In genomic region chr10:65430979-65431378, GRCh38 we compare ENCODE assay signal across 24 cellular contexts.
DNase-seq lines count a peak whose midpoint lies in the region; ATAC-seq and TF ChIP-seq lines count a peak whose summit lies in the region.
"Had no signal": no experiment of that assay in that cellular context is flagged by ENCODE, and none has a peak within 500 bp of the region (broad histone marks: within the 10 kb centered on the region; RNA-seq: fewer than 3 reads in every experiment).

No MANE protein-coding gene starts in this region.

- H2AFZ ChIP-seq in OCI-LY3 (ENCODE audit: low read depth, low read length) (peak overlapping the region; percentile 74; the same call in 1 of the 2 replicates), trophoblast cell (ENCODE audit: insufficient read depth, low read length, poor library complexity) (no peak overlapping the region)
- H2AFZ ChIP-seq: GM23338 had no signal

- H3K14ac ChIP-seq in trophoblast cell (ENCODE audit: low read length): no peak overlapping the region

- H3K27me3 ChIP-seq in OCI-LY3 (ENCODE audit: low read depth, low read length) (no peaks in the 10 kb centered on the region), trophoblast cell (ENCODE audit: insufficient read depth, low read length) (no peaks in the 10 kb centered on the region)
- H3K27me3 ChIP-seq: upper lobe of right lung had no signal

- H2BK5ac ChIP-seq in trophoblast cell (ENCODE audit: low read depth, low read length, poor library complexity): no peak overlapping the region

- H3K79me1 ChIP-seq in trophoblast cell (ENCODE audit: low read length): no peaks in the 10 kb centered on the region

- H3K4me3 Mint-ChIP-seq in activated CD4-positive, alpha-beta memory T cell treated with anti-CD3 and anti-CD28 coated beads for 36 hours: no peak overlapping the region
- no peak overlapping the region for H3K4me3 Mint-ChIP-seq in activated CD4-positive, alpha-beta memory T cell treated with anti-CD3 and anti-CD28 coated beads, Interleukin-2, amount 10 ng/mL, durations not matched to agents 7 days and 5 days
- H3K4me3 Mint-ChIP-seq: activated B cell treated with CpG ODN at 0.5 μM for 24 hours; activated CD8-positive, alpha-beta T cell treated with anti-CD3 and anti-CD28 coated beads for 36 hours; activated naive CD4-positive, alpha-beta T cell treated with anti-CD3 and anti-CD28 coated beads for 36 hours; GM23338; neural crest cell had no signal

- no peak overlapping the region for H3K18ac ChIP-seq in trophoblast cell (ENCODE audit: low read length)

- H3K27ac ChIP-seq in OCI-LY3 (ENCODE audit: low read length): peak overlapping the region; percentile 51
- H3K27ac ChIP-seq in trophoblast cell (ENCODE audit: low read depth, low read length): no peak overlapping the region
- H3K27ac ChIP-seq: SK-N-MC, upper lobe of right lung had no signal

- H3K79me2 ChIP-seq in OCI-LY3 (ENCODE audit: low read length): no peaks in the 10 kb centered on the region
- no peaks in the 10 kb centered on the region for H3K79me2 ChIP-seq in trophoblast cell (ENCODE audit: control insufficient read depth, insufficient read depth, low read length, poor library complexity)

- H2BK12ac ChIP-seq in trophoblast cell (ENCODE audit: low read length): no peak overlapping the region

- H3K23ac ChIP-seq in trophoblast cell (ENCODE audit: low read length): no peak overlapping the region

- no peak overlapping the region for H4K12ac ChIP-seq in trophoblast cell (ENCODE audit: low read depth, low read length)

- H3K9me3 ChIP-seq in OCI-LY3 (ENCODE audit: insufficient read depth, low read length) (no peaks in the 10 kb centered on the region), trophoblast cell (ENCODE audit: insufficient read depth, low read depth, low read length) (no peaks in the 10 kb centered on the region)
- H3K9me3 ChIP-seq: upper lobe of right lung had no signal

- peak; percentile 67 for ATAC-seq in GM21390 (IDR thresholded peaks at IDR 0.05; ENCODE audit: unreplicated experiment)
- ATAC-seq in HG03175 (IDR thresholded peaks at IDR 0.05; ENCODE audit: unreplicated experiment): peak; percentile 71
- ATAC-seq: activated CD8-positive, alpha-beta T cell treated with anti-CD3 and anti-CD28 coated beads for 36 hours; GM23338; HepG2; upper lobe of right lung had no signal

- CTCF ChIA-PET in activated CD4-positive, alpha-beta memory T cell treated with anti-CD3 and anti-CD28 coated beads for 36 hours (lab: Charles Lee): no interaction called here
- CTCF ChIA-PET in activated CD4-positive, alpha-beta memory T cell treated with anti-CD3 and anti-CD28 coated beads, Interleukin-2, amount 10 ng/mL, durations not matched to agents 7 days and 5 days (lab: Charles Lee): no interaction called here

- no peaks in the 10 kb centered on the region for H3K36me3 Mint-ChIP-seq in activated CD4-positive, alpha-beta memory T cell treated with anti-CD3 and anti-CD28 coated beads for 36 hours
- no peaks in the 10 kb centered on the region for H3K36me3 Mint-ChIP-seq in activated CD4-positive, alpha-beta memory T cell treated with anti-CD3 and anti-CD28 coated beads, Interleukin-2, amount 10 ng/mL, durations not matched to agents 7 days and 5 days (ENCODE audit: low read depth)

- H3K4me3 ChIP-seq in GM12865 (ENCODE audit: low read depth, low read length): no peak overlapping the region
- peak overlapping the region; percentile 23; the same call in 1 of the 2 replicates for H3K4me3 ChIP-seq in OCI-LY3 (ENCODE audit: low read length)
- no peak overlapping the region for H3K4me3 ChIP-seq in trophoblast cell (ENCODE audit: low read depth, low read length)
- H3K4me3 ChIP-seq: GM23338, lung, SK-N-MC, upper lobe of right lung had no signal

- H3K9ac ChIP-seq in OCI-LY3 (ENCODE audit: low read length) (peak overlapping the region; percentile 2; the same call in 1 of the 2 replicates), trophoblast cell (ENCODE audit: low read length) (no peak overlapping the region)

- POLR2A ChIA-PET in activated CD4-positive, alpha-beta memory T cell treated with anti-CD3 and anti-CD28 coated beads for 36 hours (lab: Charles Lee): no interaction called here
- POLR2A ChIA-PET in activated CD4-positive, alpha-beta memory T cell treated with anti-CD3 and anti-CD28 coated beads, Interleukin-2, amount 10 ng/mL, durations not matched to agents 7 days and 5 days (lab: Charles Lee): no interaction called here

- no peak overlapping the region for H3K4ac ChIP-seq in trophoblast cell (ENCODE audit: low read depth, low read length)

- no peak overlapping the region for H2BK120ac ChIP-seq in trophoblast cell (ENCODE audit: insufficient read depth, low read length, poor library complexity)

- H4K8ac ChIP-seq in trophoblast cell (ENCODE audit: low read depth, low read length): no peak overlapping the region

- no CpG with 5 or more reads among the region's 2 CpGs for WGBS in trophoblast cell (ENCODE audit: extremely low coverage, insufficient coverage, insufficient read length)

- no peak overlapping the region for H4K91ac ChIP-seq in trophoblast cell (ENCODE audit: low read depth, low read length)

- H3K36me3 ChIP-seq in OCI-LY3 (replicated peaks; ENCODE audit: low read depth, low read length) (no peaks in the 10 kb centered on the region), trophoblast cell (ENCODE audit: control insufficient read depth in 1 of 2, insufficient read depth in 2 of 2, low read length in 2 of 2) (no peaks in the 10 kb centered on the region)
- H3K36me3 ChIP-seq: upper lobe of right lung had no signal

- H3K4me2 ChIP-seq in OCI-LY3 (ENCODE audit: low read length): peak overlapping the region; percentile 53
- no peak overlapping the region for H3K4me2 ChIP-seq in trophoblast cell (ENCODE audit: low read length)
- H3K4me2 ChIP-seq: GM23338 had no signal

- H3K27ac Mint-ChIP-seq in activated CD4-positive, alpha-beta memory T cell treated with anti-CD3 and anti-CD28 coated beads for 36 hours: no peak overlapping the region
- no peak overlapping the region for H3K27ac Mint-ChIP-seq in activated CD4-positive, alpha-beta memory T cell treated with anti-CD3 and anti-CD28 coated beads, Interleukin-2, amount 10 ng/mL, durations not matched to agents 7 days and 5 days
- H3K27ac Mint-ChIP-seq: activated B cell treated with CpG ODN at 0.5 μM for 24 hours; activated CD8-positive, alpha-beta T cell treated with anti-CD3 and anti-CD28 coated beads for 36 hours; activated naive CD4-positive, alpha-beta T cell treated with anti-CD3 and anti-CD28 coated beads for 36 hours; GM23338 had no signal

- H4K20me1 ChIP-seq in OCI-LY3 (ENCODE audit: insufficient read depth, low read length): no peaks in the 10 kb centered on the region

- intact Hi-C loops in activated CD4-positive, alpha-beta memory T cell treated with anti-CD3 and anti-CD28 coated beads for 36 hours (cut with micrococcal nuclease): no loop called here

- DNase-seq in GM12865 (ENCODE audit: low read depth) (peak; percentile 5), SK-N-DZ (ENCODE audit: low spot score) (no peak), trophoblast cell (no peak)
- no peak for DNase-seq in activated CD4-positive, alpha-beta memory T cell treated with anti-CD3 and anti-CD28 coated beads for 36 hours
- no peak for DNase-seq in activated CD4-positive, alpha-beta memory T cell treated with anti-CD3 and anti-CD28 coated beads, Interleukin-2, amount 10 ng/mL, durations not matched to agents 7 days and 5 days
- DNase-seq: activated B cell treated with CpG ODN at 0.5 μM for 24 hours; activated CD8-positive, alpha-beta T cell treated with anti-CD3 and anti-CD28 coated beads for 36 hours; activated naive CD4-positive, alpha-beta T cell treated with anti-CD3 and anti-CD28 coated beads for 36 hours; amygdala; Calu3; kidney glomerular epithelial cell; NCI-H1436; NCI-H2107; NCI-H510A; NK-92 treated with Interleukin-12 subunit alpha and Interleukin-12 subunit beta, amount 100 ng/mL, for 24 hours; upper lobe of right lung had no signal

- TF ChIP-seq CTCF in GM12865 (IDR thresholded peaks at IDR 0.05; ENCODE audit: insufficient read depth, low read depth, low read length, missing control alignments): no peak
- TF ChIP-seq CTCF in OCI-LY3 (IDR thresholded peaks at IDR 0.05; ENCODE audit: low read depth, low read length): no peak

- peaks cover 15% of the 10 kb centered on the region for H3K4me1 ChIP-seq in OCI-LY3 (ENCODE audit: low read length)
- H3K4me1 ChIP-seq in trophoblast cell (ENCODE audit: control insufficient read depth in 1 of 2, insufficient read depth in 2 of 2, low read length in 2 of 2): no peaks in the 10 kb centered on the region
- H3K4me1 ChIP-seq: upper lobe of right lung had no signal

- peaks cover 7% of the 10 kb centered on the region for H3K9me3 Mint-ChIP-seq in activated CD4-positive, alpha-beta memory T cell treated with anti-CD3 and anti-CD28 coated beads for 36 hours
- peaks cover 3% of the 10 kb centered on the region for H3K9me3 Mint-ChIP-seq in activated CD4-positive, alpha-beta memory T cell treated with anti-CD3 and anti-CD28 coated beads, Interleukin-2, amount 10 ng/mL, durations not matched to agents 7 days and 5 days
- H3K9me3 Mint-ChIP-seq: neural crest cell had no signal

- H3K27me3 Mint-ChIP-seq in activated CD4-positive, alpha-beta memory T cell treated with anti-CD3 and anti-CD28 coated beads for 36 hours: no peaks in the 10 kb centered on the region
- H3K27me3 Mint-ChIP-seq in activated CD4-positive, alpha-beta memory T cell treated with anti-CD3 and anti-CD28 coated beads, Interleukin-2, amount 10 ng/mL, durations not matched to agents 7 days and 5 days: no peaks in the 10 kb centered on the region
- H3K27me3 Mint-ChIP-seq: activated B cell treated with CpG ODN at 0.5 μM for 24 hours; activated CD8-positive, alpha-beta T cell treated with anti-CD3 and anti-CD28 coated beads for 36 hours had no signal

- H2AK5ac ChIP-seq in trophoblast cell (ENCODE audit: low read length): no peak overlapping the region

- no peaks in the 10 kb centered on the region for H3K4me1 Mint-ChIP-seq in activated CD4-positive, alpha-beta memory T cell treated with anti-CD3 and anti-CD28 coated beads for 36 hours (ENCODE audit: low read depth)
- H3K4me1 Mint-ChIP-seq in activated CD4-positive, alpha-beta memory T cell treated with anti-CD3 and anti-CD28 coated beads, Interleukin-2, amount 10 ng/mL, durations not matched to agents 7 days and 5 days: no peaks in the 10 kb centered on the region
- H3K4me1 Mint-ChIP-seq: activated B cell treated with CpG ODN at 0.5 μM for 24 hours, GM23338, neural crest cell had no signal
